11 cellular contexts compared by ENCODE assay signal in genomic region chr1:171835891-171836290, GRCh38.
"Had no signal": no experiment of that assay in that cellular context is flagged by ENCODE, and none has a peak within 500 bp of the region (broad histone marks: within the 10 kb centered on the region; RNA-seq: fewer than 3 reads in every experiment).

No MANE protein-coding gene starts in this region.

- H3K4me2 ChIP-seq: GM23338 had no signal

- H3K9me3 Mint-ChIP-seq: GM23338, H9 had no signal

- H3K27ac Mint-ChIP-seq: GM23338, H9, HFFc6 had no signal

- H2AFZ ChIP-seq: GM23248, GM23338 had no signal

- DNase-seq: GM23248, GOT3, H7, H9, HCEC 1CT, HFFc6 had no signal

- H3K4me3 Mint-ChIP-seq: GM23338, H9, HFFc6 had no signal

- H3K9me3 ChIP-seq: HAP-1 had no signal

- ATAC-seq: GM23338, HCT116 had no signal

- H3K27ac ChIP-seq: GM23248 had no signal

- H3K36me3 ChIP-seq: HAP-1 had no signal

- FAIRE-seq: H1, H54 had no signal

- H3K4me3 ChIP-seq: GM23248, GM23338, HAP-1 had no signal
